Comparison of ENCODE assay signal across 1 cellular context in the genomic region with DNA sequence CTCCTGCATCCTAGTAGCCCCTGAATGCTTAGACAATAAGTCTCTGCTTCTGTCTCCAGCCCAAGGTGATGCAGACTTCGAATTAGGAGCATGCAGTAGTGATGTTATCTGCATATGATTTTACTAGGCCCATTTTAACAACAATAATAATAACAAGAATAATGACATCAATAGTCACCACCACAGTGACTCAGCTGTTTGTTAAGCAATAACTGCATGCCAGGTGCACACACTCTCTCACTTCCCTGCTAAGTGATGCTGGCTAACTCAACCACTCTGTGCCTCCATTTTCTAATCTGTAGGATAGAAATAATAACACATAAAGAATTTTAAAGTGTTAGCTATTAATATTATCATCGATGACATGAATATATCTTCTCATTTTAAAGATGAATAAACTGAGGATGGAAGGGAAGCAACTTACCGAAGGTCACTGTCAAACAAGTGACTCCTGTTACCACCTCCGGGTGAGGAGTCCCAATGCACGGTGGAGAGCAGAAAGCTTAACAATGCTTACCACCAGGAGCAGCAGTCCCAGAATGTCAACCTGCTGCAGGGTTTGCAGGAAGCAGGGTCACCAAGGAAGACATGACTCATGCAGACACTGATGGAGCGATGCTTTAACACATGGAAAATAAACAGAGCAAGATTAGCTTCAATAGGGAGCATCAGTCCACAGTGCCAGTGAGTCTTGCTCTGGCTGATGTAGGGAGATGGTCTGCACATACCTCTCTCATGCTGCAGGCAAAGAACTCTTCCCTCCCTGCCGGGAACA.
TF ChIP-seq lines count a peak whose summit lies in the region.

No MANE protein-coding gene starts in this region.

TF ChIP-seq in HepG2, 621 proteins besides CTCF, POLR2A, EP300 and RAD21:
- TF ChIP-seq ZNF713 (CRISPR knock-in tag; IDR thresholded peaks at IDR 0.05) (no peak), NFE2L2 (IDR thresholded peaks at IDR 0.05; ENCODE audit: low read length) (0 out of 2 replicates have a peak, but pooled peaks have one; percentile 16)
